8 cellular contexts compared by ENCODE assay signal in genomic region chrY:20575531-20576088, GRCh38. TPM values are rescaled to one million over a fixed set of nuclear protein-coding genes. Genes with fewer than 3 reads are reported as not detected.
DNase-seq lines count a peak whose midpoint lies in the region; ATAC-seq, FAIRE-seq and TF ChIP-seq lines count a peak whose summit lies in the region.

A gene with protein sequence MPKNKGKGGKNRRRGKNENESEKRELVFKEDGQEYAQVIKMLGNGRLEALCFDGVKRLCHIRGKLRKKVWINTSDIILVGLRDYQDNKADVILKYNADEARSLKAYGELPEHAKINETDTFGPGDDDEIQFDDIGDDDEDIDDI (plus strand): TSS chrY:20575776. CDS start chrY:20575872, 96 bp downstream.

- peak within 1 kb of the TSS in 12 of 21 experiments; percentile 39 to 91 (median 84) for H3K27ac ChIP-seq in skin epidermis

- peak; percentile 96 for FAIRE-seq in GM12891 (lab: Jason Lieb, UNC)

- peak; percentile 87 for TF ChIP-seq POLR2A in GM12891 (IDR thresholded peaks at IDR 0.05; ENCODE audit: low read depth, low read length)

- H3K4me3 ChIP-seq in skin epidermis = peak within 1 kb of the TSS in 6 of 7 experiments; percentile 51 to 71 (median 59)

- DNase-seq in GM12891 (ENCODE audit: insufficient read length, low spot score) = peak; percentile 5
- peak; percentile 83 for DNase-seq in HS-27A (ENCODE audit: low read depth)
- DNase-seq in activated CD4-positive, alpha-beta T cell treated with anti-CD3 and anti-CD28 coated beads for 48 hours = peak; percentile 87
- peak; percentile 90 for DNase-seq in foreskin melanocyte
- DNase-seq in NCI-H510A treated with DMSO at 0.1 percent for 48 hours (lab: John Stamatoyannopoulos, UW) = no peak

- ATAC-seq in GM19324 (IDR thresholded peaks at IDR 0.05; ENCODE audit: low FRiP score, unreplicated experiment) (no peak), GM18511 (IDR thresholded peaks at IDR 0.05; ENCODE audit: unreplicated experiment) (no peak)

TF ChIP-seq in GM12891, 5 proteins besides CTCF, POLR2A, EP300 and RAD21:
- TF ChIP-seq PAX5 (IDR thresholded peaks at IDR 0.05; ENCODE audit: insufficient read depth, low read length, severe bottlenecking) (no peak), POLR2AphosphoS5 (IDR thresholded peaks at IDR 0.05; ENCODE audit: low read depth, low read length) (peak; percentile 87), SPI1 (IDR thresholded peaks at IDR 0.05; ENCODE audit: low read depth, low read length) (peak; percentile 61), TAF1 (IDR thresholded peaks at IDR 0.05; ENCODE audit: low read depth, low read length) (peak; percentile 63; the same call in 1 of the 2 replicates), POU2F2 (IDR thresholded peaks at IDR 0.05; ENCODE audit: low read depth, low read length) (no peak)

RNA-seq across cellular contexts. Expression of the gene that starts here (rescaled TPM):
- polyA plus RNA-seq in GM12891 (2012; ENCODE audit: low read depth, missing spikeins) = 63.5 TPM
